In the genomic region with DNA sequence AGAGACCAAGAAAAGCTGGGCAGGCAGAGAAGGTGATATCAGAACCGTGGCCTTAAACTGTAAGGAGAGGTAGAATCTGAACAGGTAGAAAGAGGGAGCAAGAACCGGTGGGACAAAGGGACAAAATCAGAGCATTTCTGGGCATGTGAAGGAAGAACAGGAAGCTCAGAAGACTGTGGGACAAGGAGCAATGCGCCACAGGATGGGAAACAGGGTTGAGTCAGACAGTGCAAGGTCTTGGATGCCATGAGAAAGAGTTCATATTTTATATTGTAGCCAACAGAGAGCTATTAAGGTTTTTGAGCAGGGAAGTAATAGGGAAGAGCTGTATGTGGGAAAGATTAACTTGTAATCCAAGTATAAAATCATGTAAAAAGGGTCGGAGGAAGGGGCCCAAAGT, we compare ENCODE assay signal across 14 cellular contexts.
DNase-seq lines count a peak whose midpoint lies in the region; ATAC-seq and TF ChIP-seq lines count a peak whose summit lies in the region.
"Had no signal": no experiment of that assay in that cellular context is flagged by ENCODE, and none has a peak within 500 bp of the region (broad histone marks: within the 10 kb centered on the region; RNA-seq: fewer than 3 reads in every experiment).

No MANE protein-coding gene starts in this region.

- H3K4me2 ChIP-seq in fibroblast of lung (ENCODE audit: extremely low read depth, insufficient read depth, low read length) (no peak overlapping the region), parathyroid adenoma (ENCODE audit: low read length) (no peak overlapping the region)

- H3K4me1 ChIP-seq in Caco-2: peaks cover 66% of the 10 kb centered on the region
- peaks cover 45% of the 10 kb centered on the region for H3K4me1 ChIP-seq in RWPE2 (ENCODE audit: insufficient read depth, poor library complexity, severe bottlenecking)
- H3K4me1 ChIP-seq in fibroblast of lung (ENCODE audit: control insufficient read depth, extremely low read depth, insufficient read depth, low read length): peaks cover 6% of the 10 kb centered on the region
- H3K4me1 ChIP-seq in parathyroid adenoma: no peaks in the 10 kb centered on the region

- CTCF ChIA-PET in Caco-2 (lab: Charles Lee): interaction anchor here (0.9 to 1.8 kb wide), 2 partner anchors 18 to 36 kb away, joined by 4 to 7 read pairs; no protein-coding TSS in a partner anchor

- H3K36me3 Mint-ChIP-seq in Caco-2 (ENCODE audit: insufficient read depth, unreplicated experiment): peaks cover 12% of the 10 kb centered on the region

- no TSS peak for BruUV-seq in Caco-2 (replicated peaks; lab: Mats Ljungman, UMichigan)

- intact Hi-C loops in Caco-2 (cut with micrococcal nuclease; ENCODE audit: unreplicated experiment): loop anchor here (2.0 to 5.0 kb wide), 3 partner anchors 36 to 123 kb away; no protein-coding TSS in a partner anchor

- peaks cover 47% of the 10 kb centered on the region for H3K4me1 Mint-ChIP-seq in Caco-2 (ENCODE audit: low read depth, unreplicated experiment)

- H4K20me1 ChIP-seq in fibroblast of lung (ENCODE audit: control insufficient read depth, extremely low read depth, insufficient read depth, low read length): no peaks in the 10 kb centered on the region

- H3K79me2 ChIP-seq in fibroblast of lung (ENCODE audit: control insufficient read depth, insufficient read depth, low read length) (no peaks in the 10 kb centered on the region), parathyroid adenoma (no peaks in the 10 kb centered on the region)

- no peak for TF ChIP-seq CTCF in Caco-2 (IDR thresholded peaks at IDR 0.05; ENCODE audit: insufficient read depth in 1 of 2, low read depth in 1 of 2, low read length in 1 of 2, severe bottlenecking in 1 of 2, unreplicated experiment in 1 of 2)
- no peak for TF ChIP-seq CTCF in RWPE2 (IDR thresholded peaks at IDR 0.05; ENCODE audit: poor library complexity, severe bottlenecking)
- no peak for TF ChIP-seq CTCF in fibroblast of lung (conservative IDR thresholded peaks at IDR 0.05 in 1 of 2, IDR thresholded peaks at IDR 0.05 in 1 of 2; ENCODE audit: low read depth in 1 of 2, low read length in 2 of 2)
- TF ChIP-seq CTCF in parathyroid adenoma (IDR thresholded peaks at IDR 0.05): no peak

- H3K9ac ChIP-seq in fibroblast of lung (ENCODE audit: insufficient read depth, low read length) (no peak overlapping the region), parathyroid adenoma (no peak overlapping the region)

- no peak for ATAC-seq in RWPE2 (ENCODE audit: low read depth)
- ATAC-seq in GM19023 (IDR thresholded peaks at IDR 0.05; ENCODE audit: unreplicated experiment): no peak

- H3K4me3 Mint-ChIP-seq in Caco-2 (ENCODE audit: unreplicated experiment): peak overlapping the region; percentile 2

- H3K27me3 Mint-ChIP-seq in Caco-2 (ENCODE audit: insufficient read depth, unreplicated experiment): no peaks in the 10 kb centered on the region

- DNase-seq in Caco-2: no peak
- no peak for DNase-seq in RWPE2 (ENCODE audit: low spot score)
- DNase-seq in fibroblast of lung (ENCODE audit: low read depth in 2 of 2): peak; percentile 34 to 40
- DNase-seq in activated CD8-positive, alpha-beta memory T cell treated with anti-CD3 and anti-CD28 coated beads for 24 hours: no peak
- DNase-seq in COLO829 (ENCODE audit: low spot score): no peak
- DNase-seq in retina: no peak
- DNase-seq: activated CD4-positive, CD25-positive, alpha-beta regulatory T cell; activated naive CD4-positive, alpha-beta T cell treated with anti-CD3 and anti-CD28 coated beads, Interleukin-2, amount 50 U/mL, for 16 hours; DND-41; NCI-H1436 treated with DMSO at 0.1 percent for 48 hours; NCI-H446 had no signal

- H3K9me3 ChIP-seq in Caco-2 (no peaks in the 10 kb centered on the region), RWPE2 (ENCODE audit: severe bottlenecking) (no peaks in the 10 kb centered on the region), fibroblast of lung (ENCODE audit: control insufficient read depth, insufficient read depth, low read depth, low read length) (no peaks in the 10 kb centered on the region), parathyroid adenoma (ENCODE audit: control insufficient read depth, low read length) (no peaks in the 10 kb centered on the region)
- H3K9me3 ChIP-seq: neutrophil had no signal

- H3K4me3 ChIP-seq in Caco-2 (ENCODE audit: low read depth, low read length) (no peak overlapping the region), RWPE2 (ENCODE audit: severe bottlenecking) (no peak overlapping the region), fibroblast of lung (replicated peaks in 1 of 4; ENCODE audit: control extremely low read depth in 1 of 4, insufficient read depth in 1 of 4, low read depth in 3 of 4, low read length in 4 of 4) (no peak overlapping the region), parathyroid adenoma (ENCODE audit: low read depth, low read length) (no peak overlapping the region)

- H3K36me3 ChIP-seq in Caco-2 (ENCODE audit: control insufficient read depth, insufficient read depth, low read length) (no peaks in the 10 kb centered on the region), RWPE2 (ENCODE audit: low read depth) (no peaks in the 10 kb centered on the region), fibroblast of lung (ENCODE audit: control insufficient read depth, insufficient read depth, low read length) (no peaks in the 10 kb centered on the region), parathyroid adenoma (ENCODE audit: control insufficient read depth, insufficient read depth, low read length) (no peaks in the 10 kb centered on the region)
- H3K36me3 ChIP-seq: neutrophil had no signal

- peaks cover 11% of the 10 kb centered on the region for H3K9me3 Mint-ChIP-seq in Caco-2 (ENCODE audit: unreplicated experiment)

- H3K27ac ChIP-seq in RWPE2 (ENCODE audit: poor library complexity, severe bottlenecking): peak overlapping the region; percentile 91
- H3K27ac ChIP-seq in fibroblast of lung (ENCODE audit: insufficient read depth, low read length): no peak overlapping the region
- no peak overlapping the region for H3K27ac ChIP-seq in parathyroid adenoma
- H3K27ac ChIP-seq: neutrophil had no signal

- peak overlapping the region; percentile 60 for H2AFZ ChIP-seq in fibroblast of lung (ENCODE audit: low read length)
- H2AFZ ChIP-seq in parathyroid adenoma: peak overlapping the region; percentile 44

- peak overlapping the region; percentile 87 for H3K27ac Mint-ChIP-seq in Caco-2 (ENCODE audit: unreplicated experiment)

- POLR2A ChIA-PET in Caco-2 (lab: Charles Lee): interaction anchor here (0.9 to 1.6 kb wide), 2 partner anchors 92 to 106 kb away, joined by 3 to 16 read pairs; a partner anchor contains a TSS

- H3K27me3 ChIP-seq in Caco-2 (replicated peaks; ENCODE audit: control insufficient read depth, insufficient read depth, low read length): no peaks in the 10 kb centered on the region
- no peaks in the 10 kb centered on the region for H3K27me3 ChIP-seq in RWPE2 (ENCODE audit: insufficient read depth, poor library complexity, severe bottlenecking)
- no peaks in the 10 kb centered on the region for H3K27me3 ChIP-seq in fibroblast of lung (ENCODE audit: control insufficient read depth, insufficient read depth, low read length)
- no peaks in the 10 kb centered on the region for H3K27me3 ChIP-seq in parathyroid adenoma (ENCODE audit: control insufficient read depth, insufficient read depth, low read length)
- H3K27me3 ChIP-seq: neutrophil had no signal

Comparison
In these comparisons a context has a peak if more than half of its experiments do, and no peak if none do; other contexts are left out.
1. DNase-seq: peak in fibroblast of lung (2 of 2); none in Caco-2 (0 of 2), RWPE2 (single experiment), activated CD8-positive, alpha-beta memory T cell treated with anti-CD3 and anti-CD28 coated beads for 24 hours (single experiment), COLO829 (single experiment) and retina (single experiment).